Comparison of ENCODE assay signal across 8 cellular contexts in genomic region chr19:15433519-15434069, GRCh38. TPM values are rescaled to one million over a fixed set of nuclear protein-coding genes. Genes with fewer than 3 reads are reported as not detected.
DNase-seq lines count a peak whose midpoint lies in the region; TF ChIP-seq lines count a peak whose summit lies in the region.

No MANE protein-coding gene starts in this region.

- 54 to 61% methylated on average over 8 of the region's 8 CpGs for whole genome bisulfite sequencing in GM23248 (ENCODE audit: low coverage in 1 of 2, low lambda C conversion rate in 2 of 2, missing lambda C conversion rate in 2 of 2), 2 experiments
- 59 to 67% methylated on average over 8 of the region's 8 CpGs for WGBS in sigmoid colon, 2 donors

- no peaks in the 10 kb centered on the region for H3F3A ChIP-seq in GM23248 (ENCODE audit: insufficient read depth)

- peak overlapping the region; percentile 93 for H3K27ac ChIP-seq in GM23248
- H3K27ac ChIP-seq in SK-N-MC, result 0 out of 2 replicates have a peak overlapping the region, but pooled peaks have one; percentile 4
- H3K27ac ChIP-seq in sigmoid colon, result peak overlapping the region; percentile 84 to 95 (median 88)

- H4K20me1 ChIP-seq in GM23248 (ENCODE audit: insufficient read depth), result no peaks in the 10 kb centered on the region

- no peak for TF ChIP-seq CTCF in fibroblast of the aortic adventitia (IDR thresholded peaks at IDR 0.05; ENCODE audit: insufficient read depth, low read length)
- TF ChIP-seq CTCF in sigmoid colon (IDR thresholded peaks at IDR 0.05), result no peak

- H3K79me2 ChIP-seq in GM23248 (ENCODE audit: insufficient read depth), result peaks cover 37% of the 10 kb centered on the region

- H3K36me3 ChIP-seq in GM23248 (ENCODE audit: low read depth) (no peaks in the 10 kb centered on the region), SK-N-MC (ENCODE audit: insufficient read depth, low read length) (peaks cover 11% of the 10 kb centered on the region; the same call in 1 of the 2 replicates), sigmoid colon (peaks cover 0 to 17% (median 0%) of the 10 kb centered on the region in 4 donors)

- peak overlapping the region; percentile 89 for H3K4me3 ChIP-seq in GM23248
- peak overlapping the region; percentile 97 for H3K4me3 ChIP-seq in SK-N-MC
- peak overlapping the region; percentile 70 for H3K4me3 ChIP-seq in fibroblast of the aortic adventitia (ENCODE audit: low read depth, low read length)
- H3K4me3 ChIP-seq in sigmoid colon, result peak overlapping the region; percentile 58 to 99 (median 92)

- H3K4me1 ChIP-seq in GM23248 (ENCODE audit: insufficient read depth) (peaks cover 20% of the 10 kb centered on the region), sigmoid colon (peaks cover 0 to 58% (median 47%) of the 10 kb centered on the region in 4 donors)

- TF ChIP-seq POLR2A in sigmoid colon (IDR thresholded peaks at IDR 0.05), result no peak

- no peaks in the 10 kb centered on the region for H3K27me3 ChIP-seq in GM23248 (replicated peaks; ENCODE audit: insufficient read depth)
- H3K27me3 ChIP-seq in sigmoid colon, result no peaks in the 10 kb centered on the region

- peak overlapping the region; percentile 98 for H2AFZ ChIP-seq in GM23248

- in situ Hi-C loops in GM23248 (cut with MboI), result no loop called here

- DNase-seq in GM23248 (no peak), SK-N-MC (ENCODE audit: low read depth, low spot score) (no peak), fibroblast of the aortic adventitia (ENCODE audit: low read depth) (no peak), sigmoid colon (no peak), HT-29 (ENCODE audit: low spot score) (no peak), NCI-H1105 (lab: John Stamatoyannopoulos, UW) (no peak), COR-L47 (lab: John Stamatoyannopoulos, UW) (no peak), NCI-H526 (lab: John Stamatoyannopoulos, UW) (no peak)

- H3K9ac ChIP-seq in GM23248 (peak overlapping the region; percentile 90), SK-N-MC (ENCODE audit: insufficient read length) (no peak overlapping the region)

- no peaks in the 10 kb centered on the region for H3K9me2 ChIP-seq in GM23248 (ENCODE audit: insufficient read depth)

- TF ChIP-seq EP300 in sigmoid colon (IDR thresholded peaks at IDR 0.05), result no peak

- intact Hi-C loops in sigmoid colon (cut with DNase I), result loop anchor here (2.0 to 5.0 kb wide), 3 partner anchors 15 to 166 kb away; partner anchors contain the start of genes AKAP8 and WIZ

- peak overlapping the region; percentile 85 for H3K4me2 ChIP-seq in GM23248 (ENCODE audit: unreplicated experiment)

- H3K9me3 ChIP-seq in GM23248 (ENCODE audit: low read depth) (no peaks in the 10 kb centered on the region), SK-N-MC (ENCODE audit: low read depth, low read length) (no peaks in the 10 kb centered on the region), sigmoid colon (no peaks in the 10 kb centered on the region)

RNA-seq across cellular contexts. Expression of gene AKAP8L, which starts 14.8 kb away (rescaled TPM):
- total RNA-seq in GM23248 (2014; rRNA removed; shearing (Covaris generic)), result 37.4 and 38.3 TPM in 2 replicates
- polyA plus RNA-seq in GM23248 (2016; fragmentation: Nextera tagmentation; extraction: Ambion mirVana) (21.5 and 21.9 TPM in 2 replicates), sigmoid colon (10 to 100 TPM; 15.0 to 67.5 (median 22.8) TPM)
- total RNA-seq in fibroblast of the aortic adventitia (ENCODE audit: low replicate concordance) (45.6 and 65.8 TPM in 2 replicates), sigmoid colon (100 to 1,000 TPM in 2 of 4 donors, 10 to 100 TPM in 2; 90.5 to 145 (median 101) TPM)
- 66.2 and 66.3 TPM in 2 replicates for total RNA-seq in HT-29 (2014; rRNA removed; shearing (Covaris generic))

RNA-seq across cellular contexts. Expression of gene WIZ, which starts 16.2 kb away (rescaled TPM):
- 18.8 and 22.0 TPM in 2 replicates for total RNA-seq in GM23248 (2014; rRNA removed; shearing (Covaris generic))
- 6.1 and 6.9 TPM in 2 replicates for polyA plus RNA-seq in GM23248 (2016; fragmentation: Nextera tagmentation; extraction: Ambion mirVana)
- 5.7 and 13.4 TPM in 2 replicates for total RNA-seq in fibroblast of the aortic adventitia (ENCODE audit: low replicate concordance)
- 10 to 100 TPM; 16.3 to 49.6 (median 28.4) TPM for total RNA-seq in sigmoid colon
- 10 to 100 TPM in 1 of 3 donors, 1 to 10 TPM in 2; 7.8 to 18.3 (median 9.2) TPM for polyA plus RNA-seq in sigmoid colon
- total RNA-seq in HT-29 (2014; rRNA removed; shearing (Covaris generic)), result 18.4 and 32.9 TPM in 2 replicates

RNA-seq across cellular contexts. Expression of gene RASAL3, which starts 30.8 kb away (rescaled TPM):
- total RNA-seq in GM23248 (2014; rRNA removed; shearing (Covaris generic)), result not detected in 2 replicates
- polyA plus RNA-seq in GM23248 (2016; fragmentation: Nextera tagmentation; extraction: Ambion mirVana) (not detected in 2 replicates), sigmoid colon (10 to 100 TPM in 1 of 3 donors, 1 to 10 TPM in 1, under 1 TPM in 1; 0.60 to 20.3 (median 1.6) TPM)
- total RNA-seq in fibroblast of the aortic adventitia (ENCODE audit: low replicate concordance) (not detected in 2 replicates), sigmoid colon (1 to 10 TPM; 1.1 to 2.0 (median 1.5) TPM)
- total RNA-seq in HT-29 (2014; rRNA removed; shearing (Covaris generic)), result not detected in 2 replicates

RNA-seq across cellular contexts. Expression of gene PGLYRP2, which starts 45.7 kb away (rescaled TPM):
- not detected in 2 replicates for total RNA-seq in GM23248 (2014; rRNA removed; shearing (Covaris generic))
- polyA plus RNA-seq in GM23248 (2016; fragmentation: Nextera tagmentation; extraction: Ambion mirVana), result not detected in 2 replicates
- total RNA-seq in fibroblast of the aortic adventitia (ENCODE audit: low replicate concordance), result not detected in 2 replicates
- not detected for total RNA-seq in sigmoid colon
- polyA plus RNA-seq in sigmoid colon, result under 1 TPM in 1 of 3 donors, not detected in 2; 0.60 TPM
- total RNA-seq in HT-29 (2014; rRNA removed; shearing (Covaris generic)), result not detected in 2 replicates

RNA-seq across cellular contexts. Expression of gene AKAP8, which starts 54.0 kb away (rescaled TPM):
- total RNA-seq in GM23248 (2014; rRNA removed; shearing (Covaris generic)), result 13.4 and 19.7 TPM in 2 replicates
- polyA plus RNA-seq in GM23248 (2016; fragmentation: Nextera tagmentation; extraction: Ambion mirVana), result 14.6 and 14.8 TPM in 2 replicates
- 12.3 and 15.5 TPM in 2 replicates for total RNA-seq in fibroblast of the aortic adventitia (ENCODE audit: low replicate concordance)
- total RNA-seq in sigmoid colon, result 10 to 100 TPM; 15.0 to 43.8 (median 21.4) TPM
- polyA plus RNA-seq in sigmoid colon, result 10 to 100 TPM; 11.4 to 19.8 (median 11.6) TPM
- 41.7 and 50.4 TPM in 2 replicates for total RNA-seq in HT-29 (2014; rRNA removed; shearing (Covaris generic))

Comparison
In these comparisons a context has a peak if more than half of its experiments do, and no peak if none do; other contexts are left out.
1. H3K27ac ChIP-seq: peak in every context shown above with its lines; median percentile 93 in GM23248; 88 in sigmoid colon; 4 in SK-N-MC.